ENCODE assay signal across 8 cellular contexts in the genomic region with DNA sequence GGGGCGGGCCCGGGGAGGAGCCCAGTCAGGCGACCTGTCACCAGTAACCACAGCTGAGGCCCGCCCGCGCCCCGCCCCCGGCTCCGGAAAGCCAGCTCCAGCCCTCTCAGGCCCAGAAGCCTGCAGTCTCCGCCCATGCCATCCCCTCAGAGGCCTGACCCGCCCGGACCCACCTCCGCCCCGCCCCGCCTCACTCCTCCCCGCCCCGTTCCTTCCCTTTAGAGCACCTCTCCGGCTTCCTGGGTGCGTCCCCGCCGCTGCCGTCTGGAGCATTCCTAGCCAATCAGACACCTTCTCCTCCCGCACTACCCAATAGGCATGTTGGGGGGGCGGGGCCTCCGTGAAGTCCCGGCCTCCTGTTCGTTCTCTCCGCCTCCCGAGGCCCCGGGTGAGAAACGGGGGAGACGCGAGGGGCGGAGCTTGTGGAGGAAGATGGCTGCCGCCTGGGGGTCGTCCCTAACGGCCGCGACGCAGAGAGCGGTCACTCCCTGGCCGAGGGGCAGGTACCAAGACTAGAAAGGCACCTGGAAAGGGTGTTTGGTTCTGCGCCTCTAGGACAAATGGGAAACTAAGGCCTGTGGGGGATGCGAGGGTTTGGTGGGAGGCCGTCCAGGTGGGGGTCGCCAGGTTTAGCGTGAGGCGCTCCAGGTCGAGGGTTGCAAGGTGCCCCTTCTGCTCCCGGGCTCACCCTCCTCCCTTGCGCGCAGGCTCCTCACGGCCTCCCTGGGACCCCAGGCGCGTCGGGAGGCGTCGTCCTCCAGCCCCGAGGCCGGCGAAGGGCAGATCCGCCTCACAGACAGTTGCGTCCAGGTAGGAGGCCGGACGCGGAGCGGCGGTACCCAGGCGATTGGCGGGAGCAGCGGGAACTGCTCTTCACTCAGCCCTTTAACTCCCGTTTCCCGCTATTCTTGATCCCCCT. TPM values are rescaled to one million over a fixed set of nuclear protein-coding genes. Genes with fewer than 3 reads are reported as not detected.
A peak's percentile ranks its signal among the peaks of the same experiment; 100 is the strongest.
DNase-seq lines count a peak whose midpoint lies in the region; ATAC-seq and TF ChIP-seq lines count a peak whose summit lies in the region.

Gene ISCA2 (plus strand): TSS at position 423 of the 919 bp plus-strand sequence. CDS start 10 bp downstream, at position 433.

- peaks cover 59% of the 10 kb centered on the region for H3K79me2 ChIP-seq in PC-3 (ENCODE audit: low read length)

- H3K9ac ChIP-seq in PC-3 (ENCODE audit: low read length), result peak within 1 kb of the TSS; percentile 84
- H3K9ac ChIP-seq in mucosa of rectum (ENCODE audit: low read depth in 1 of 2, low read length in 2 of 2), result peak within 1 kb of the TSS; percentile 89 to 98

- H3K9me2 ChIP-seq in PC-3 (replicated peaks; ENCODE audit: low read length), result no peaks in the 10 kb centered on the region

- peak within 1 kb of the TSS; percentile 19; the same call in 1 of the 2 replicates for H3K27ac ChIP-seq in PC-3 (ENCODE audit: low read length)
- peak within 1 kb of the TSS; percentile 88 to 92 for H3K27ac ChIP-seq in mucosa of rectum (ENCODE audit: low read depth in 2 of 2, low read length in 2 of 2)

- intact Hi-C loops in PC-3 (cut with micrococcal nuclease), result loop anchor here (1.0 to 5.0 kb wide), 2 partner anchors 78 to 124 kb away; no protein-coding TSS in a partner anchor

- H3F3A ChIP-seq in PC-3 (ENCODE audit: low read length, unreplicated experiment), result peaks cover 4% of the 10 kb centered on the region

- peak within 1 kb of the TSS; percentile 98 for H2AFZ ChIP-seq in PC-3 (ENCODE audit: low read length)

- CTCF ChIA-PET in PC-3 (lab: Charles Lee), result interaction anchor here (0.6 to 0.9 kb wide), 4 partner anchors 9 to 177 kb away, joined by 3 to 6 read pairs (median 6); no protein-coding TSS in a partner anchor

- H3K4me1 ChIP-seq in PC-3 (ENCODE audit: insufficient read depth, low read length) (peaks cover 46% of the 10 kb centered on the region), mucosa of rectum (ENCODE audit: control insufficient read depth in 2 of 2, insufficient read depth in 2 of 2, low read length in 2 of 2) (peaks cover 13 to 16% of the 10 kb centered on the region in 2 donors)

- H3K4me2 ChIP-seq in PC-3 (ENCODE audit: low read length), result peak within 1 kb of the TSS; percentile 97

- ATAC-seq in GM21576 (IDR thresholded peaks at IDR 0.05; ENCODE audit: unreplicated experiment), result peak; percentile 81
- peak; percentile 89 for ATAC-seq in PC-3

- peak; percentile 98 for DNase-seq in DMS114 treated with DMSO at 0.1 percent for 48 hours (lab: John Stamatoyannopoulos, UW; ENCODE audit: unreplicated experiment)
- DNase-seq in PC-3, result peak; percentile 99
- DNase-seq in activated T-cell treated with anti-CD3 and anti-CD28 coated beads for 48 hours (ENCODE audit: low read depth), result peak; percentile 99
- DNase-seq in epithelial cell of proximal tubule (ENCODE audit: low read depth), result peak; percentile 74
- peak; percentile 100 for DNase-seq in stimulated activated CD8-positive, alpha-beta memory T cell treated with anti-CD3 and anti-CD28 coated beads, Interleukin-4, amount 100 ng/mL, for 48 hours

- peak within 1 kb of the TSS; percentile 93 for H3K4me3 ChIP-seq in PC-3 (ENCODE audit: low read length)
- peak within 1 kb of the TSS; percentile 98 for H3K4me3 ChIP-seq in epithelial cell of proximal tubule (ENCODE audit: low read depth, low read length)
- H3K4me3 ChIP-seq in mucosa of rectum (ENCODE audit: low read length in 2 of 2), result peak within 1 kb of the TSS; percentile 95 to 98

- no peak for TF ChIP-seq EP300 in Ishikawa (IDR thresholded peaks at IDR 0.05; ENCODE audit: borderline replicate concordance)

- no peak for TF ChIP-seq RAD21 in Ishikawa (IDR thresholded peaks at IDR 0.05; ENCODE audit: low read depth)

- H4K20me1 ChIP-seq in PC-3 (ENCODE audit: low read length), result no peaks in the 10 kb centered on the region

- H3K9me3 ChIP-seq in PC-3 (ENCODE audit: low read length) (no peaks in the 10 kb centered on the region), mucosa of rectum (ENCODE audit: control insufficient read depth in 2 of 2, low read length in 2 of 2) (no peaks in the 10 kb centered on the region)

- no peak for TF ChIP-seq CTCF in PC-3 (conservative IDR thresholded peaks at IDR 0.05; ENCODE audit: low read depth, low read length)
- TF ChIP-seq CTCF in epithelial cell of proximal tubule (conservative IDR thresholded peaks at IDR 0.05; ENCODE audit: low read depth, low read length), result no peak

- no peaks in the 10 kb centered on the region for H3K27me3 ChIP-seq in PC-3 (ENCODE audit: low read length)
- H3K27me3 ChIP-seq in mucosa of rectum (ENCODE audit: control insufficient read depth in 2 of 2, insufficient read depth in 2 of 2, low read length in 2 of 2), result no peaks in the 10 kb centered on the region

- POLR2A ChIA-PET in PC-3 (lab: Charles Lee; ENCODE audit: unreplicated experiment), result interaction anchor here (0.5 to 1.0 kb wide), 8 partner anchors 30 to 324 kb away, joined by 3 to 5 read pairs (median 4); no protein-coding TSS in a partner anchor

- BruUV-seq in PC-3 (replicated peaks; lab: Mats Ljungman, UMichigan), result no TSS peak

- H3K36me3 ChIP-seq in PC-3 (ENCODE audit: low read depth, low read length) (no peaks in the 10 kb centered on the region), mucosa of rectum (ENCODE audit: control insufficient read depth in 2 of 2, insufficient read depth in 2 of 2, low read length in 2 of 2) (peaks cover 0 to 6% of the 10 kb centered on the region in 2 donors)

TF ChIP-seq in Ishikawa, 13 proteins besides CTCF, POLR2A, EP300 and RAD21:
- TF ChIP-seq YY1 (IDR thresholded peaks at IDR 0.05; ENCODE audit: low read depth), result peak; percentile 94
- TF ChIP-seq TAF1 (IDR thresholded peaks at IDR 0.05; ENCODE audit: low read depth), result peak; percentile 70
- no peak for TF ChIP-seq TCF12 (IDR thresholded peaks at IDR 0.05; ENCODE audit: low read depth)
- peak; percentile 96 for TF ChIP-seq ZBTB7A (IDR thresholded peaks at IDR 0.05; ENCODE audit: low read depth)
TF ChIP-seq in Ishikawa: peak in this region for 3.

RNA-seq across cellular contexts. Expression of gene ISCA2, which starts in this region (rescaled TPM):
- 30.1 and 32.3 TPM in 2 replicates for total RNA-seq in PC-3 (2014; rRNA removed)
- 41.6 and 50.3 TPM in 2 replicates for total RNA-seq in epithelial cell of proximal tubule

Comparison
In these comparisons a context has a peak if more than half of its experiments do, and no peak if none do; other contexts are left out.
1. Peak in every context shown above with its lines: DNase-seq, ATAC-seq, H3K4me3 ChIP-seq and H3K27ac ChIP-seq.